In the genomic region with DNA sequence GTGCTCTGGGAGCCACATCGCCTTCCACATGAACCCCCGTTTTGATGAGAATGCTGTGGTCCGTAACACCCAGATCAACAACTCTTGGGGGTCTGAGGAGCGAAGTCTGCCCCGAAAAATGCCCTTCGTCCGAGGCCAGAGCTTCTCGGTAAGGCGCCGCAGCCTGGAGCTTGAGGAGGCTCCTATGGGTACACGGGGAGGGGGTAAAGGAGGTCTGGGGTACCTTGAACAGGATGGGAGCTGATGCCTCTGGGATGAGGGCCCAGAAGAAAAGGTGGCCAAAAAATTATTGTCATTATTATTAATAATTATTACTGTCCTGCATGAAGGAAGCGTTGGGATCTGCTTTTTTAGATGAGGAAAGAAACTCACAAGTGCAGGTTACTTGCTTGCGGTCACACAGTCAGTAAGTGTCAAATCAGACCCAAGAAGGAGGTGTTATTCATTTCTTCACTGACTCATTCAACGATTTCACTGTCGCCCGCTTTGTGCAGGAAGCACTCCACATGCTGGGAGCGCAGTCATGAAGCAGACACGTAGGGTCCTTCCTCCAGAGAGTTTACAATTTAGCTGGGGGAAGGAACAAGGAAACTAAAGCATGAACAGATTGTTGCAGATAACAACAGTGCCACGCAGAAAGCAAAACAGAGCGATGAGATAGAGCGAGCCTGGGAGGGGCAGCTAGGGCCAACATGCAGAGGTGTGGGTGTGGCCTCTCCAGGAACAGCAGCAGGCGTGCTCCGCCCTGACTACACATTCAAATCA, we compare ENCODE assay signal across 9 cellular contexts. TPM values are rescaled to one million over a fixed set of nuclear protein-coding genes. Genes with fewer than 3 reads are reported as not detected.
DNase-seq lines count a peak whose midpoint lies in the region; ATAC-seq, FAIRE-seq and TF ChIP-seq lines count a peak whose summit lies in the region.
"Not testable (repeated sequence)": the region's sequence is repeated elsewhere in the genome, so short reads cannot be mapped to it uniquely, and the experiment has no call there.
"Had no signal": no experiment of that assay in that cellular context is flagged by ENCODE, and none has a peak within 500 bp of the region (broad histone marks: within the 10 kb centered on the region; RNA-seq: fewer than 3 reads in every experiment).

No MANE protein-coding gene starts in this region.

- H3K18ac ChIP-seq in trophoblast cell (ENCODE audit: low read length): not testable (repeated sequence)

- H3K36me3 ChIP-seq in trophoblast cell (ENCODE audit: control insufficient read depth in 1 of 2, insufficient read depth in 2 of 2, low read length in 2 of 2); stomach: not testable (repeated sequence)

- not testable (repeated sequence) for H3K79me2 ChIP-seq in trophoblast cell (ENCODE audit: control insufficient read depth, insufficient read depth, low read length, poor library complexity)

- H3K4me1 Mint-ChIP-seq in T-cell; activated T-cell treated with anti-CD3 and anti-CD28 coated beads, Interleukin-2, amount 50 U/mL, for 72 hours (ENCODE audit: low read depth): not testable (repeated sequence)

- TF ChIP-seq EP300 in stomach (IDR thresholded peaks at IDR 0.05): not testable (repeated sequence)

- H3K27ac ChIP-seq in trophoblast cell (ENCODE audit: low read depth, low read length): not testable (repeated sequence)
- H3K27ac ChIP-seq in stomach: peak overlapping the region in 2 of 5 donors; percentile 26 to 65

- not testable (repeated sequence) for H3K4me3 ChIP-seq in trophoblast cell (ENCODE audit: low read depth, low read length); stomach

- H2AFZ ChIP-seq in trophoblast cell (ENCODE audit: insufficient read depth, low read length, poor library complexity): not testable (repeated sequence)

- not testable (repeated sequence) for H3K14ac ChIP-seq in trophoblast cell (ENCODE audit: low read length)

- H3K4me1 ChIP-seq in trophoblast cell (ENCODE audit: control insufficient read depth in 1 of 2, insufficient read depth in 2 of 2, low read length in 2 of 2); stomach: not testable (repeated sequence)

- intact Hi-C loops in stomach (cut with DNase I; ENCODE audit: low total_unique reads): not testable (repeated sequence)

- peak; percentile 90 for FAIRE-seq in colon (lab: Jason Lieb, UNC)

- peak; percentile 1 for DNase-seq in ELF-1 (ENCODE audit: low read depth, low spot score)
- peak in 10 of 34 experiments; percentile 2 to 18 (median 5) for DNase-seq in T-cell
- DNase-seq in activated T-cell treated with anti-CD3 and anti-CD28 coated beads, Interleukin-2, amount 50 U/mL, for 72 hours: peak in 1 of 2 donors; percentile 42
- peak; percentile 32 to 51 for DNase-seq in trophoblast cell
- DNase-seq in stomach: peak; percentile 58

- H4K91ac ChIP-seq in trophoblast cell (ENCODE audit: low read depth, low read length): not testable (repeated sequence)

- H2BK120ac ChIP-seq in trophoblast cell (ENCODE audit: insufficient read depth, low read length, poor library complexity): not testable (repeated sequence)

- H4K12ac ChIP-seq in trophoblast cell (ENCODE audit: low read depth, low read length): not testable (repeated sequence)

- not testable (repeated sequence) for TF ChIP-seq POLR2A in stomach (IDR thresholded peaks at IDR 0.05)

- not testable (repeated sequence) for H3K4me2 ChIP-seq in trophoblast cell (ENCODE audit: low read length)

- not testable (repeated sequence) for H3K79me1 ChIP-seq in trophoblast cell (ENCODE audit: low read length)

- H2BK12ac ChIP-seq in trophoblast cell (ENCODE audit: low read length): not testable (repeated sequence)

- H3K9ac ChIP-seq in trophoblast cell (ENCODE audit: low read length): not testable (repeated sequence)

- no CpG with 5 or more reads among the region's 23 CpGs for WGBS in trophoblast cell (ENCODE audit: extremely low coverage, insufficient coverage, insufficient read length)
- 44 to 76% (median 51%) methylated on average over 5 to 15 of the region's 23 CpGs for WGBS in stomach, 5 donors

- H3K27me3 ChIP-seq in trophoblast cell (ENCODE audit: insufficient read depth, low read length); stomach: not testable (repeated sequence)

- not testable (repeated sequence) for TF ChIP-seq CTCF in stomach (IDR thresholded peaks at IDR 0.05)

- not testable (repeated sequence) for H3K9me3 ChIP-seq in trophoblast cell (ENCODE audit: insufficient read depth, low read depth, low read length); stomach

- H3K4me3 Mint-ChIP-seq in T-cell: peak overlapping the region in 1 of 3 donors; percentile 55
- H3K4me3 Mint-ChIP-seq in activated T-cell treated with anti-CD3 and anti-CD28 coated beads, Interleukin-2, amount 50 U/mL, for 72 hours: peak overlapping the region in 1 of 2 donors; percentile 71

- CTCF ChIA-PET in T-cell (lab: Charles Lee): not testable (repeated sequence)

- POLR2A ChIA-PET in T-cell (lab: Charles Lee): not testable (repeated sequence)

- H2BK5ac ChIP-seq in trophoblast cell (ENCODE audit: low read depth, low read length, poor library complexity): not testable (repeated sequence)

- H3K27ac Mint-ChIP-seq in T-cell: peak overlapping the region in 1 of 2 donors; percentile 55
- peak overlapping the region; percentile 57 for H3K27ac Mint-ChIP-seq in activated T-cell treated with anti-CD3 and anti-CD28 coated beads, Interleukin-2, amount 50 U/mL, for 72 hours

- H3K4ac ChIP-seq in trophoblast cell (ENCODE audit: low read depth, low read length): not testable (repeated sequence)

- H3K9me3 Mint-ChIP-seq in T-cell; activated T-cell treated with anti-CD3 and anti-CD28 coated beads, Interleukin-2, amount 50 U/mL, for 72 hours: not testable (repeated sequence)

- H2AK5ac ChIP-seq in trophoblast cell (ENCODE audit: low read length): not testable (repeated sequence)

- H3K27me3 Mint-ChIP-seq in T-cell; activated T-cell treated with anti-CD3 and anti-CD28 coated beads, Interleukin-2, amount 50 U/mL, for 72 hours (ENCODE audit: low read depth): not testable (repeated sequence)

- H3K23ac ChIP-seq in trophoblast cell (ENCODE audit: low read length): not testable (repeated sequence)

- H3K36me3 Mint-ChIP-seq in T-cell; activated T-cell treated with anti-CD3 and anti-CD28 coated beads, Interleukin-2, amount 50 U/mL, for 72 hours (ENCODE audit: insufficient read depth in 2 of 2): not testable (repeated sequence)

- not testable (repeated sequence) for H4K8ac ChIP-seq in trophoblast cell (ENCODE audit: low read depth, low read length)

- ATAC-seq in GM19463 (IDR thresholded peaks at IDR 0.05; ENCODE audit: unreplicated experiment) (peak; percentile 72), HG03280 (IDR thresholded peaks at IDR 0.05; ENCODE audit: unreplicated experiment) (peak; percentile 55), T-cell (replicated peaks in 1 of 4) (peak in 3 of 4 experiments; percentile 71 to 81 (median 79))
- ATAC-seq in activated T-cell treated with anti-CD3 and anti-CD28 coated beads, Interleukin-2, amount 50 U/mL, for 72 hours (replicated peaks in 1 of 2): peak; percentile 86 to 98

RNA-seq across cellular contexts. Expression of a gene that starts 16.3 kb away (rescaled TPM):
- total RNA-seq in T-cell: under 1 TPM in 3 of 5 donors, not detected in 2; 0.19 to 0.59 (median 0.54) TPM
- total RNA-seq in activated T-cell treated with anti-CD3 and anti-CD28 coated beads, Interleukin-2, amount 50 U/mL, for 72 hours: not detected
- polyA plus RNA-seq in trophoblast cell (2013): 0.83 and 0.90 TPM in 2 replicates
- total RNA-seq in stomach: 100 to 1,000 TPM in 1 of 5 donors, 10 to 100 TPM in 3, not detected in 1; 30.5 to 175 (median 53.4) TPM
- polyA plus RNA-seq in stomach: 100 to 1,000 TPM in 1 of 3 donors, 10 to 100 TPM in 1, 1 to 10 TPM in 1; 3.4 to 362 (median 10.3) TPM
- total RNA-seq: neural crest cell had no signal
